ENCODE assay signal across 10 cellular contexts in the genomic region with DNA sequence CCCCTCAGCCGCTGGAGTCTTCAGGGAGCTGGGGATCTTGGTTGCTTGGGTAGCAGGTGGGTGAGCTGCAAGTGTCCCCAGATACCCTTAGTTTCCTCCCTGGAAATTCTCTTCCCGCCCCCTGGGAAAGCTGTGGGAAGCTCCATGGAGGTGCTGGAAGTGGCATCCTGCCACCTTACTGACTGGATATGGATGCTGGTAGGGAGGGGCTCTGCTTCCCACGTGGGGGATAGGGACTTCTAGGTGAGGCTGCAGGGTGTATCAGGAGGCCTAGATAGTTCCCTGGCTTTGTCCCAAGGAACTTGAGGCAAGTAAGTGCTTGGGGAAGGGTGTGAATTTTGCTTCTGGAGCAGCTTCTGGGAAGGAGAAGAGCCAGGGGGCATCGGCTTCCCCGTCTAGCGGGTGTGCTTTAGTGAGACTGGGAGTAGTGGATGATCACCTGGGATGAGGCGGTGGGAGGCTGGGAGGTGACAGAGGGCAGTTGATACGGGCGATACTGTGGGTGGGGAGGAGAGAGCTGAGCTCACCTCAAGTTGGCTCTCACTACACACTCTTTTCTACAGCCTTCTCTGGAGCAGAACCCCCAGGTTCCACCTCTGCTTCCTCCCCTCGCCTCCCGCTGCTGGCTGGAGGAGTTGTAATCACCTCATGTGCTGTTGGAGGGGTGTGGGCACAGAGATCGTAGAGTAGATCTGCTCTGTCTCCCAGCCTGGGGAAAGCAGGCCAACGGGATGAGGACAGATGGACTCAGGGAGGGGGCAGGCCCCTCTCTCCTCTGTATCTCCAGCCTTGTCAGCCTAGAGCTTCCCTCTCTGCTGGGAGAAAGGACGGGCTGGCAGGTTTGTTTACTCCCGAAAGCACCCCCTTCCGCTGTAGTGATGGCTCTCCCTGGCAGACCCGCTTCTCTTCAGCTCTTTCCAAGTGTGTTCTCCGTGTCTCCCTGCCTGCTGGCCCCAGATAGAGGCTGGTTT. TPM values are rescaled to one million over a fixed set of nuclear protein-coding genes. Genes with fewer than 3 reads are reported as not detected.
DNase-seq lines count a peak whose midpoint lies in the region; ATAC-seq and TF ChIP-seq lines count a peak whose summit lies in the region.
"Had no signal": no experiment of that assay in that cellular context is flagged by ENCODE, and none has a peak within 500 bp of the region (broad histone marks: within the 10 kb centered on the region; RNA-seq: fewer than 3 reads in every experiment).

No MANE protein-coding gene starts in this region.

- H4K20me1 ChIP-seq in GM23248 (ENCODE audit: insufficient read depth) = no peaks in the 10 kb centered on the region

- H3K9me2 ChIP-seq in GM23248 (ENCODE audit: insufficient read depth) = no peaks in the 10 kb centered on the region

- no peak for ATAC-seq in naive thymus-derived CD8-positive, alpha-beta T cell
- no peak for ATAC-seq in GM19023 (IDR thresholded peaks at IDR 0.05; ENCODE audit: unreplicated experiment)
- ATAC-seq: left colon had no signal

- H3K9ac ChIP-seq in GM23248 = peak overlapping the region; percentile 77

- H3K27ac Mint-ChIP-seq in naive thymus-derived CD8-positive, alpha-beta T cell = peak overlapping the region in 6 of 10 donors; percentile 31 to 74 (median 44)

- peak overlapping the region; percentile 79 for H3K27ac ChIP-seq in GM23248

- 88 to 89% methylated on average over 16 to 18 of the region's 18 CpGs for WGBS in GM23248 (ENCODE audit: low coverage in 1 of 2, low lambda C conversion rate in 2 of 2, missing lambda C conversion rate in 2 of 2), 2 experiments

- peaks cover 48% of the 10 kb centered on the region for H3K79me2 ChIP-seq in GM23248 (ENCODE audit: insufficient read depth)

- POLR2A ChIA-PET in naive thymus-derived CD8-positive, alpha-beta T cell (lab: Charles Lee) = interaction anchor here (0.5 to 4.5 kb wide), 6 partner anchors 15 to 402 kb away, joined by 3 to 23 read pairs (median 4); a partner anchor contains a TSS

- peak overlapping the region; percentile 60; the same call in 1 of the 2 replicates for H2AFZ ChIP-seq in GM23248

- H3K27me3 ChIP-seq in BE2C (no peaks in the 10 kb centered on the region), GM23248 (replicated peaks; ENCODE audit: insufficient read depth) (no peaks in the 10 kb centered on the region)

- H3K4me3 ChIP-seq in BE2C (ENCODE audit: low read depth, low read length) = peak overlapping the region; percentile 73
- peak overlapping the region; percentile 87 for H3K4me3 ChIP-seq in GM23248

- in situ Hi-C loops in GM23248 (cut with MboI) = no loop called here

- peaks cover 42 to 85% (median 81%) of the 10 kb centered on the region in 4 donors for H3K4me1 Mint-ChIP-seq in naive thymus-derived CD8-positive, alpha-beta T cell

- no peaks in the 10 kb centered on the region for H3K9me3 ChIP-seq in BE2C
- H3K9me3 ChIP-seq in GM23248 (ENCODE audit: low read depth) = no peaks in the 10 kb centered on the region

- peaks cover 13% of the 10 kb centered on the region; the same call in 1 of the 2 replicates for H3F3A ChIP-seq in GM23248 (ENCODE audit: insufficient read depth)

- H3K9me3 Mint-ChIP-seq in naive thymus-derived CD8-positive, alpha-beta T cell = no peaks in the 10 kb centered on the region

- H3K27me3 Mint-ChIP-seq in naive thymus-derived CD8-positive, alpha-beta T cell = no peaks in the 10 kb centered on the region

- TF ChIP-seq CTCF in BE2C (IDR thresholded peaks at IDR 0.05; ENCODE audit: low read depth, low read length) = no peak

- H3K4me2 ChIP-seq in GM23248 (ENCODE audit: unreplicated experiment) = peak overlapping the region; percentile 71

- H3K36me3 ChIP-seq in BE2C = no peaks in the 10 kb centered on the region
- H3K36me3 ChIP-seq in GM23248 (ENCODE audit: low read depth) = no peaks in the 10 kb centered on the region

- DNase-seq in BE2C = no peak
- DNase-seq in GM23248 = peak; percentile 22
- DNase-seq in cerebellum (ENCODE audit: low spot score) = peak; percentile 73
- DNase-seq in naive thymus-derived CD8-positive, alpha-beta T cell = no peak
- DNase-seq in SHP77 treated with DMSO at 0.1 percent for 48 hours (lab: John Stamatoyannopoulos, UW) = no peak
- no peak for DNase-seq in middle frontal gyrus (ENCODE audit: extremely low spot score, low spot score)
- DNase-seq in GM03348 (ENCODE audit: low spot score) = no peak
- DNase-seq: left colon; stimulated activated naive CD4-positive, alpha-beta T cell had no signal

- H3K4me1 ChIP-seq in BE2C (peaks cover 24% of the 10 kb centered on the region), GM23248 (ENCODE audit: insufficient read depth) (peaks cover 37% of the 10 kb centered on the region)

- peak overlapping the region in 8 of 10 donors; percentile 16 to 60 (median 44) for H3K4me3 Mint-ChIP-seq in naive thymus-derived CD8-positive, alpha-beta T cell

- H3K36me3 Mint-ChIP-seq in naive thymus-derived CD8-positive, alpha-beta T cell = peaks cover 0 to 23% (median 0%) of the 10 kb centered on the region in 3 donors

RNA-seq across cellular contexts. Expression of a gene that starts 19.8 kb away (rescaled TPM):
- polyA plus RNA-seq in BE2C (2012; ENCODE audit: insufficient read depth, insufficient read length, low read depth) = 14.6 TPM
- 2.9 and 4.3 TPM in 2 replicates for total RNA-seq in GM23248 (2014; rRNA removed; shearing (Covaris generic))
- polyA plus RNA-seq in GM23248 (2016; fragmentation: Nextera tagmentation; extraction: Ambion mirVana) = 1.3 TPM in 2 replicates
- 22.0 TPM for total RNA-seq in cerebellum
- 10 to 100 TPM; 30.1 to 30.5 TPM for total RNA-seq in naive thymus-derived CD8-positive, alpha-beta T cell
- polyA plus RNA-seq in naive thymus-derived CD8-positive, alpha-beta T cell = 1 to 10 TPM in 1 of 3 donors, under 1 TPM in 2; 0.46 to 1.0 (median 0.61) TPM

Comparison
In these comparisons a context has a peak if more than half of its experiments do, and no peak if none do; other contexts are left out.
1. DNase-seq: peak in GM23248 (single experiment) and cerebellum (single experiment); none in BE2C (single experiment), naive thymus-derived CD8-positive, alpha-beta T cell (0 of 10), SHP77 treated with DMSO at 0.1 percent for 48 hours (single experiment), middle frontal gyrus (single experiment) and GM03348 (single experiment).